29 cellular contexts compared by ENCODE assay signal in the genomic region with DNA sequence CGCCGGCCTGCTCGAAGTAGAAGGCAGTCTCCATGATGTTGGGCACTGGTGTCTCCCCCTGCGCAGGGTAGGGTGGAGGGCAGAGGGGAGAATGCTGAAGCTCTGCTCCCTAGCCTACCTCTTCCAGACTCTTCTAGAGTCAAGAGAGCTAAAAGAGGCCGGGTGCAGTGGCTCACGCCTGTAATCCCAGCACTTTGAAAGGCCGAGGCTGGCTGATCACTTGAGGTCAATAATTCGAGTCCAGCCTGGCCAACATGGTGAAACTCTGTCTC. TPM values are rescaled to one million over a fixed set of nuclear protein-coding genes. Genes with fewer than 3 reads are reported as not detected.
"Had no signal": no experiment of that assay in that cellular context is flagged by ENCODE, and none has a peak within 500 bp of the region (broad histone marks: within the 10 kb centered on the region; RNA-seq: fewer than 3 reads in every experiment).

No MANE protein-coding gene starts in this region.

- H3K4me1 Mint-ChIP-seq: immature natural killer cell had no signal

- DNase-seq: dermis blood vessel endothelial cell; dorsolateral prefrontal cortex; effector CD4-positive, alpha-beta T cell; effector memory CD4-positive, alpha-beta T cell; foreskin keratinocyte; heart left ventricle; hypothalamus; immature natural killer cell; left colon; left ventricle myocardium superior; lower lobe of right lung; mesenchymal stem cell; mucosa of descending colon; naive B cell had no signal

- H2AFZ ChIP-seq: hepatocyte had no signal

- ATAC-seq: foreskin keratinocyte, gastroesophageal sphincter, heart left ventricle, left colon, left lung, left ventricle myocardium superior, lower lobe of right lung, mucosa of descending colon had no signal

- H3K79me2 ChIP-seq: hepatocyte had no signal

- H3K27ac Mint-ChIP-seq: immature natural killer cell, mesothelial cell of epicardium, naive B cell had no signal

- H3K9me3 ChIP-seq: esophagus muscularis mucosa, gastroesophageal sphincter, heart left ventricle, left lung, lower lobe of right lung, mucosa of descending colon had no signal

- H3K4me2 ChIP-seq: hepatocyte had no signal

- H3K4me3 ChIP-seq: coronary artery, dorsolateral prefrontal cortex, esophagus muscularis mucosa, gastroesophageal sphincter, heart left ventricle, hepatocyte, left lung, lower lobe of right lung, mucosa of descending colon had no signal

- H3K36me3 ChIP-seq: esophagus muscularis mucosa, gastroesophageal sphincter, heart left ventricle, left lung, lower lobe of right lung had no signal

- H3K27me3 ChIP-seq: dorsolateral prefrontal cortex, esophagus muscularis mucosa, foreskin keratinocyte, gastroesophageal sphincter, hepatocyte had no signal

- H3K9me3 Mint-ChIP-seq: immature natural killer cell, mesothelial cell of epicardium had no signal

- H3K36me3 Mint-ChIP-seq: immature natural killer cell, mesothelial cell of epicardium, naive B cell had no signal

- FAIRE-seq: colon, endothelial cell of umbilical vein, frontal cortex, keratinocyte had no signal

- H3K4me3 Mint-ChIP-seq: immature natural killer cell, mesothelial cell of epicardium, naive B cell had no signal

- H3K27ac ChIP-seq: coronary artery, dorsolateral prefrontal cortex, esophagus muscularis mucosa, foreskin keratinocyte, gastroesophageal sphincter, heart left ventricle, hepatocyte, left lung, lower lobe of right lung had no signal

RNA-seq across cellular contexts. Expression of a gene that starts 10.2 kb away (rescaled TPM):
- total RNA-seq: epithelial cell of proximal tubule, foreskin keratinocyte, frontal cortex, heart left ventricle, hepatocyte, kidney epithelial cell, left ventricle myocardium superior, lower leg skin, mesenteric fat pad had no signal
- polyA plus RNA-seq: fibroblast of lung, heart left ventricle, hepatocyte, immature natural killer cell, keratinocyte had no signal
